ENCODE assay signal across 10 cellular contexts in genomic region chr16:1923299-1924034, GRCh38. TPM values are rescaled to one million over a fixed set of nuclear protein-coding genes. Genes with fewer than 3 reads are reported as not detected.
A peak's percentile ranks its signal among the peaks of the same experiment; 100 is the strongest.
DNase-seq lines count a peak whose midpoint lies in the region; ATAC-seq and TF ChIP-seq lines count a peak whose summit lies in the region.
"Had no signal": no experiment of that assay in that cellular context is flagged by ENCODE, and none has a peak within 500 bp of the region (broad histone marks: within the 10 kb centered on the region; RNA-seq: fewer than 3 reads in every experiment).

No MANE protein-coding gene starts in this region.

- intact Hi-C loops in posterior cingulate gyrus (cut with DNase I), result no loop called here

- H3K27me3 ChIP-seq in gastroesophageal sphincter, result peaks cover 71% of the 10 kb centered on the region

- H3K4me1 ChIP-seq in gastroesophageal sphincter, result peaks cover 0 to 16% (median 7%) of the 10 kb centered on the region in 3 donors

- H3K27me3 Mint-ChIP-seq in type B pancreatic cell, result peaks cover 52% of the 10 kb centered on the region

- no peak for TF ChIP-seq EP300 in gastroesophageal sphincter (IDR thresholded peaks at IDR 0.05)

- no peak overlapping the region for H3K27ac Mint-ChIP-seq in type B pancreatic cell
- H3K27ac Mint-ChIP-seq: activated naive CD8-positive, alpha-beta T cell had no signal

- no peak overlapping the region for H3K4me3 ChIP-seq in gastroesophageal sphincter

- H3K4me3 Mint-ChIP-seq in type B pancreatic cell, result no peak overlapping the region
- H3K4me3 Mint-ChIP-seq: activated naive CD8-positive, alpha-beta T cell had no signal

- ATAC-seq in gastroesophageal sphincter (peak; percentile 57), GM18517 (IDR thresholded peaks at IDR 0.05; ENCODE audit: unreplicated experiment) (no peak)

- no peaks in the 10 kb centered on the region for H3K9me3 ChIP-seq in gastroesophageal sphincter

- DNase-seq in activated naive CD4-positive, alpha-beta T cell treated with Interleukin-2 at 50 U/mL for 16 hours, result peak; percentile 15
- no peak for DNase-seq in activated naive CD4-positive, alpha-beta T cell treated with anti-CD3 and anti-CD28 coated beads, Interleukin-2, amount 50 U/mL, for 16 hours
- DNase-seq in RPMI7951 (ENCODE audit: low read depth) (peak; percentile 64), type B pancreatic cell (ENCODE audit: extremely low spot score, unreplicated experiment) (no peak), NCI-H1048 (lab: John Stamatoyannopoulos, UW) (no peak), posterior cingulate gyrus (no peak)
- DNase-seq: DMS79 had no signal

- TF ChIP-seq CTCF in gastroesophageal sphincter (IDR thresholded peaks at IDR 0.05) (peak in 2 of 4 experiments; percentile 26 to 31), type B pancreatic cell (conservative IDR thresholded peaks at IDR 0.05) (peak; percentile 70)

- H3K36me3 ChIP-seq in gastroesophageal sphincter, result no peaks in the 10 kb centered on the region

- TF ChIP-seq POLR2A in gastroesophageal sphincter (IDR thresholded peaks at IDR 0.05), result no peak

- no peak overlapping the region for H3K27ac ChIP-seq in gastroesophageal sphincter

- no peaks in the 10 kb centered on the region for H3K9me3 Mint-ChIP-seq in type B pancreatic cell

- no peaks in the 10 kb centered on the region for H3K36me3 Mint-ChIP-seq in type B pancreatic cell
- H3K36me3 Mint-ChIP-seq: activated naive CD8-positive, alpha-beta T cell had no signal

- H3K4me1 Mint-ChIP-seq in type B pancreatic cell (ENCODE audit: unreplicated experiment), result peaks cover 9% of the 10 kb centered on the region

- 33 to 55% methylated on average over 2 to 5 of the region's 24 CpGs for WGBS in gastroesophageal sphincter (ENCODE audit: low coverage in 1 of 2), 2 donors

RNA-seq across cellular contexts. Expression of gene HS3ST6, which starts 5.3 kb away (rescaled TPM):
- total RNA-seq in RPMI7951 (2014; rRNA removed; shearing (Covaris generic)), result not detected in 2 replicates
- total RNA-seq in gastroesophageal sphincter (not detected), type B pancreatic cell (ENCODE audit: low replicate concordance) (1.3 and 5.6 TPM in 2 replicates)

RNA-seq across cellular contexts. Expression of gene MSRB1, which starts 19.5 kb away (rescaled TPM):
- total RNA-seq in RPMI7951 (2014; rRNA removed; shearing (Covaris generic)), result 12.2 and 14.4 TPM in 2 replicates
- total RNA-seq in gastroesophageal sphincter (10 to 100 TPM; 23.8 to 53.7 (median 44.8) TPM), type B pancreatic cell (ENCODE audit: low replicate concordance) (34.8 and 37.7 TPM in 2 replicates)

RNA-seq across cellular contexts. Expression of gene RPL3L, which starts 31.0 kb away (rescaled TPM):
- total RNA-seq in RPMI7951 (2014; rRNA removed; shearing (Covaris generic)), result not detected in 2 replicates
- total RNA-seq in gastroesophageal sphincter, result not detected
- not detected in 2 replicates for total RNA-seq in type B pancreatic cell (ENCODE audit: low replicate concordance)

RNA-seq across cellular contexts. Expression of gene NDUFB10, which starts 35.9 kb away (rescaled TPM):
- total RNA-seq in RPMI7951 (2014; rRNA removed; shearing (Covaris generic)), result 209 and 290 TPM in 2 replicates
- total RNA-seq in gastroesophageal sphincter (100 to 1,000 TPM; 214 to 400 (median 243) TPM), type B pancreatic cell (ENCODE audit: low replicate concordance) (122 and 130 TPM in 2 replicates)

RNA-seq across cellular contexts. Expression of gene RPS2, which starts 41.2 kb away (rescaled TPM):
- 1,519 and 1,683 TPM in 2 replicates for total RNA-seq in RPMI7951 (2014; rRNA removed; shearing (Covaris generic))
- 1,000 to 10,000 TPM in 3 of 4 donors, 100 to 1,000 TPM in 1; 899 to 1,585 (median 1,295) TPM for total RNA-seq in gastroesophageal sphincter
- total RNA-seq in type B pancreatic cell (ENCODE audit: low replicate concordance), result 3,017 and 3,035 TPM in 2 replicates

Comparison
In these comparisons a context has a peak if more than half of its experiments do, and no peak if none do; other contexts are left out.
1. DNase-seq: peak in activated naive CD4-positive, alpha-beta T cell treated with Interleukin-2 at 50 U/mL for 16 hours (single experiment) and RPMI7951 (single experiment); none in activated naive CD4-positive, alpha-beta T cell treated with anti-CD3 and anti-CD28 coated beads, Interleukin-2, amount 50 U/mL, for 16 hours (single experiment), type B pancreatic cell (single experiment), NCI-H1048 (single experiment) and posterior cingulate gyrus (0 of 10).